ENCODE assay signal across 10 cellular contexts in genomic region chr19:35533822-35534521, GRCh38. TPM values are rescaled to one million over a fixed set of nuclear protein-coding genes. Genes with fewer than 3 reads are reported as not detected.
A peak's percentile ranks its signal among the peaks of the same experiment; 100 is the strongest.
DNase-seq lines count a peak whose midpoint lies in the region; ATAC-seq and TF ChIP-seq lines count a peak whose summit lies in the region.
"Had no signal": no experiment of that assay in that cellular context is flagged by ENCODE, and none has a peak within 500 bp of the region (broad histone marks: within the 10 kb centered on the region; RNA-seq: fewer than 3 reads in every experiment).

No MANE protein-coding gene starts in this region.

- no peaks in the 10 kb centered on the region for H3K9me3 ChIP-seq in Peyer's patch
- H3K9me3 ChIP-seq in body of pancreas = no peaks in the 10 kb centered on the region
- no peaks in the 10 kb centered on the region for H3K9me3 ChIP-seq in osteoblast (ENCODE audit: low read depth, low read length)
- no peaks in the 10 kb centered on the region for H3K9me3 ChIP-seq in OCI-LY7 (ENCODE audit: low read length)
- H3K9me3 ChIP-seq: SJSA1 had no signal

- H2AFZ ChIP-seq in osteoblast (ENCODE audit: low read length) (peak overlapping the region; percentile 47), OCI-LY7 (ENCODE audit: low read length) (no peak overlapping the region)

- no peaks in the 10 kb centered on the region for H3K36me3 ChIP-seq in Peyer's patch
- H3K36me3 ChIP-seq in body of pancreas (replicated peaks in 1 of 2; ENCODE audit: insufficient read depth in 1 of 2, low read depth in 2 of 2) = no peaks in the 10 kb centered on the region
- H3K36me3 ChIP-seq in osteoblast (ENCODE audit: insufficient read depth, low read length) = no peaks in the 10 kb centered on the region
- no peaks in the 10 kb centered on the region for H3K36me3 ChIP-seq in OCI-LY7 (ENCODE audit: insufficient read depth, low read length)
- H3K36me3 ChIP-seq: SJSA1 had no signal

- H3K4me1 ChIP-seq in Peyer's patch (no peaks in the 10 kb centered on the region), body of pancreas (peaks cover 9% of the 10 kb centered on the region), osteoblast (ENCODE audit: insufficient read depth, low read length) (peaks cover 4% of the 10 kb centered on the region), OCI-LY7 (ENCODE audit: insufficient read depth, low read length, poor library complexity, severe bottlenecking) (no peaks in the 10 kb centered on the region)
- H3K4me1 ChIP-seq: SJSA1 had no signal

- DNase-seq in GDM1 (lab: John Stamatoyannopoulos, UW) (peak; percentile 53), Peyer's patch (peak in 2 of 3 donors; percentile 57 to 70), body of pancreas (peak in 3 of 4 donors; percentile 33 to 59 (median 46)), osteoblast (ENCODE audit: insufficient read length, low spot score, missing footprints) (peak; percentile 77), HEK293T (ENCODE audit: extremely low spot score) (no peak), cerebellum (ENCODE audit: low spot score) (no peak), NCI-H82 (lab: John Stamatoyannopoulos, UW) (no peak), OCI-LY7 (ENCODE audit: low spot score) (no peak)

- no peaks in the 10 kb centered on the region for H3K79me2 ChIP-seq in osteoblast (ENCODE audit: insufficient read depth, low read length)
- H3K79me2 ChIP-seq in OCI-LY7 (ENCODE audit: insufficient read depth, low read depth, low read length) = no peaks in the 10 kb centered on the region

- no peak for ATAC-seq in body of pancreas

- H3K4me3 ChIP-seq in Peyer's patch (no peak overlapping the region), body of pancreas (no peak overlapping the region), osteoblast (ENCODE audit: insufficient read depth, low read length) (peak overlapping the region; percentile 39), OCI-LY7 (ENCODE audit: low read depth, low read length, poor library complexity, severe bottlenecking) (no peak overlapping the region)
- H3K4me3 ChIP-seq: SJSA1 had no signal

- H3K4me2 ChIP-seq in osteoblast (ENCODE audit: insufficient read depth, low read length) = peak overlapping the region; percentile 60
- no peak overlapping the region for H3K4me2 ChIP-seq in OCI-LY7 (ENCODE audit: low read length)

- intact Hi-C loops in body of pancreas (cut with DNase I) = no loop called here
- intact Hi-C loops in OCI-LY7 (cut with micrococcal nuclease; ENCODE audit: unreplicated experiment) = no loop called here

- CTCF ChIA-PET in HEK293T (lab: Yijun Ruan, JAX) = no interaction called here
- CTCF ChIA-PET in OCI-LY7 (lab: Charles Lee; ENCODE audit: unreplicated experiment) = no interaction called here

- H3K27ac ChIP-seq in Peyer's patch (no peak overlapping the region), body of pancreas (no peak overlapping the region), osteoblast (ENCODE audit: low read depth, low read length) (no peak overlapping the region), OCI-LY7 (ENCODE audit: low read depth, low read length, poor library complexity, severe bottlenecking) (no peak overlapping the region)
- H3K27ac ChIP-seq: epithelial cell of prostate, SJSA1 had no signal

- POLR2A ChIA-PET in HEK293T (lab: Yijun Ruan, JAX) = interaction anchor here (1.1 to 1.2 kb wide), 2 partner anchors 9 to 114 kb away, joined by 3 to 4 read pairs; partner anchors contain the start of gene COX6B1
- POLR2A ChIA-PET in OCI-LY7 (lab: Charles Lee) = no interaction called here

- BruUV-seq in OCI-LY7 (replicated peaks; lab: Mats Ljungman, UMichigan) = no TSS peak

- TF ChIP-seq POLR2A in Peyer's patch (IDR thresholded peaks at IDR 0.05) (no peak), body of pancreas (IDR thresholded peaks at IDR 0.05) (no peak)

- H4K20me1 ChIP-seq in osteoblast (ENCODE audit: insufficient read depth, low read length) (no peaks in the 10 kb centered on the region), OCI-LY7 (ENCODE audit: insufficient read depth, low read length) (no peaks in the 10 kb centered on the region; the same call in 1 of the 2 replicates)

- H3K27me3 ChIP-seq in Peyer's patch = peaks cover 0 to 5% of the 10 kb centered on the region in 2 donors
- no peaks in the 10 kb centered on the region for H3K27me3 ChIP-seq in body of pancreas
- H3K27me3 ChIP-seq in osteoblast (ENCODE audit: insufficient read depth, low read length) = peaks cover 10% of the 10 kb centered on the region

- H3K9me2 ChIP-seq in OCI-LY7 (ENCODE audit: insufficient read depth, low read length) = no peaks in the 10 kb centered on the region

- TF ChIP-seq CTCF in Peyer's patch (IDR thresholded peaks at IDR 0.05) (no peak), body of pancreas (IDR thresholded peaks at IDR 0.05) (no peak), osteoblast (IDR thresholded peaks at IDR 0.05; ENCODE audit: extremely low read depth, low read depth, low read length) (no peak), OCI-LY7 (conservative IDR thresholded peaks at IDR 0.05; ENCODE audit: low read length) (no peak)

- WGBS in body of pancreas, 2 donors = 5 to 14% methylated on average over 18 to 35 of the region's 35 CpGs

TF ChIP-seq in HEK293T, 16 proteins besides CTCF, POLR2A, EP300 and RAD21:
- TF ChIP-seq ARNT (IDR thresholded peaks at IDR 0.05) (no peak), BHLHE40 (IDR thresholded peaks at IDR 0.05; ENCODE audit: borderline replicate concordance) (no peak), CTBP1 (IDR thresholded peaks at IDR 0.05; ENCODE audit: borderline replicate concordance) (no peak), FOXM1 (IDR thresholded peaks at IDR 0.05; ENCODE audit: borderline replicate concordance) (no peak), NFRKB (IDR thresholded peaks at IDR 0.05) (no peak), SUZ12 (IDR thresholded peaks at IDR 0.05) (no peak), L3MBTL2 (conservative IDR thresholded peaks at IDR 0.05) (no peak), FOXK2 (IDR thresholded peaks at IDR 0.05) (no peak), ELF4 (IDR thresholded peaks at IDR 0.05) (no peak), FOXA1 (IDR thresholded peaks at IDR 0.05) (no peak), SP1 (IDR thresholded peaks at IDR 0.05) (no peak), HDGF (IDR thresholded peaks at IDR 0.05; ENCODE audit: borderline replicate concordance) (no peak), ZNF384 (IDR thresholded peaks at IDR 0.05) (no peak)

RNA-seq across cellular contexts. Expression of gene GAPDHS, which starts 0.7 kb away (rescaled TPM):
- total RNA-seq in Peyer's patch = under 1 TPM in 1 of 4 donors, not detected in 3; 0.54 TPM
- total RNA-seq in body of pancreas = not detected
- total RNA-seq in osteoblast = not detected in 2 replicates
- not detected for total RNA-seq in cerebellum
- not detected in 2 replicates for total RNA-seq in OCI-LY7 (2014; rRNA removed; shearing (Covaris generic))
- not detected in 2 replicates for total RNA-seq in OCI-LY7 (2022)
- total RNA-seq: SJSA1 had no signal

RNA-seq across cellular contexts. Expression of gene SBSN, which starts 5.9 kb away (rescaled TPM):
- total RNA-seq in Peyer's patch (1 to 10 TPM in 1 of 4 donors, not detected in 3; 1.0 TPM), body of pancreas (not detected), osteoblast (4.7 and 12.1 TPM in 2 replicates), cerebellum (not detected), OCI-LY7 (2022) (not detected in 2 replicates)
- total RNA-seq in OCI-LY7 (2014; rRNA removed; shearing (Covaris generic)) = not detected in 2 replicates
- total RNA-seq: SJSA1 had no signal

RNA-seq across cellular contexts. Expression of gene TMEM147, which starts 11.5 kb away (rescaled TPM):
- total RNA-seq in Peyer's patch (10 to 100 TPM; 34.9 to 59.4 (median 50.9) TPM), body of pancreas (10 to 100 TPM; 59.4 to 67.9 TPM), osteoblast (93.1 and 98.8 TPM in 2 replicates), cerebellum (32.6 TPM), OCI-LY7 (2022) (40.9 and 47.1 TPM in 2 replicates)
- 83.2 and 85.8 TPM in 2 replicates for total RNA-seq in OCI-LY7 (2014; rRNA removed; shearing (Covaris generic))

RNA-seq across cellular contexts. Expression of gene DMKN, which starts 20.5 kb away (rescaled TPM):
- total RNA-seq in Peyer's patch (10 to 100 TPM in 2 of 4 donors, 1 to 10 TPM in 1, not detected in 1; 1.9 to 29.7 (median 10.7) TPM), body of pancreas (100 to 1,000 TPM; 146 TPM), osteoblast (24.2 and 30.9 TPM in 2 replicates), cerebellum (4.2 TPM), OCI-LY7 (2022) (not detected in 2 replicates)
- not detected in 2 replicates for total RNA-seq in OCI-LY7 (2014; rRNA removed; shearing (Covaris generic))
- total RNA-seq: SJSA1 had no signal

RNA-seq across cellular contexts. Expression of gene ATP4A, which starts 29.5 kb away (rescaled TPM):
- total RNA-seq in Peyer's patch (not detected), body of pancreas (1 to 10 TPM in 1 of 2 donors, not detected in 1; 8.2 TPM), osteoblast (not detected in 2 replicates), cerebellum (not detected), OCI-LY7 (2022) (0.33 and 0.36 TPM in 2 replicates)
- total RNA-seq in OCI-LY7 (2014; rRNA removed; shearing (Covaris generic)) = 0.15 and 0.92 TPM in 2 replicates
- total RNA-seq: SJSA1 had no signal

Comparison
In these comparisons a context has a peak if more than half of its experiments do, and no peak if none do; other contexts are left out.
1. DNase-seq: peak in GDM1 (single experiment), Peyer's patch (2 of 3), body of pancreas (3 of 4) and osteoblast (single experiment); none in HEK293T (single experiment), cerebellum (single experiment), NCI-H82 (single experiment) and OCI-LY7 (single experiment).